Comparison of ENCODE assay signal across 8 cellular contexts in the genomic region with DNA sequence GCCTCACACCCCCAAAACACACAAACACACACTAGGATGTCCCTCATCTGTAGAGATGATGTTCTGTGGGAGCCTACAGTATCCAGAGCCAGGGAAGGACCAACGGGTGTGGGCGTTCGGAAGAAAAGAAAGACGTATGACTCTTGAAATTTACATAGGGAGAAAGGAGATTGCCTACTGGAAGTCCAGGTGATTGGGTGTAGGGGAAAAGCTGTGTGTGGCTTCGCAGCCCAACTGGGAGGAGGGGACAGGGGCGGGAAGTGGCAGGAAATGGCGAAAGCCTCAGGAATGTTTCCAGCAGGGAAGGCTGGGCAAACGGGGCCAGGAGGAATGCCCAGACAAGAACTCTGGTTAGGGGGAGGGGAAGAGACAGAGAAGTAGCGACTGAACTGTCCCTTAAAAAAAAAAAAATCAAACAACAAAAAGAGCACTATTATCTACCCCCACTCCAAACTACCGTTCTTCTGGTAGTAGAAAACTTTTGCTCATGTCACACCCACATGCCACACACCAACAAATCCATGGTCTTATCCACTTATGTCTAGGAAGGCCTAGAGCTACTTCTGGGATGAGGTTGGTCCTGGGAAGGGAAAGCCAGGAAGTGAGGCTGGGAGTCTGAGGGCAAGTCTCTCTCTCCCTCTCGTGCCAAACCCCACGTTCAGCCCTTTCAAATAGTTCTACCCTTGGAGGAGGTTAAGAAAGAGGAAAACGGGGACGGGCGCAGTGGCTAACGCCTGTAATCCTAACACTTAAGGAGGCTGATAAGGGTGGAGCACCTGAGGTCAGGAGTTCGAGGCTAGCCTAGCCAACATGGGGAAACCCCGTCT. TPM values are rescaled to one million over a fixed set of nuclear protein-coding genes. Genes with fewer than 3 reads are reported as not detected.
DNase-seq lines count a peak whose midpoint lies in the region; ATAC-seq, FAIRE-seq and TF ChIP-seq lines count a peak whose summit lies in the region.

No MANE protein-coding gene starts in this region.

- peaks cover 47% of the 10 kb centered on the region for H3K4me1 ChIP-seq in astrocyte (ENCODE audit: insufficient read depth, low read length)

- H3K36me3 ChIP-seq in astrocyte (ENCODE audit: insufficient read depth, low read length), result peaks cover 6% of the 10 kb centered on the region

- no peak overlapping the region for H3K4me3 Mint-ChIP-seq in astrocyte (ENCODE audit: unreplicated experiment)
- no peak overlapping the region for H3K4me3 Mint-ChIP-seq in activated T-helper 17 cell treated with anti-CD3 and anti-CD28 coated beads, Interleukin-2, amount 50 U/mL, for 72 hours

- peaks cover 67% of the 10 kb centered on the region for H3K79me2 ChIP-seq in astrocyte (ENCODE audit: insufficient read depth, low read length)

- POLR2A ChIA-PET in HEK293T (lab: Yijun Ruan, JAX), result interaction anchor here (0.8 to 6.6 kb wide), 11 partner anchors 11 to 300 kb away, joined by 3 to 59 read pairs (median 6); partner anchors contain the start of genes CLK2, FLAD1, PBXIP1 and PMVK

- peaks cover 24% of the 10 kb centered on the region for H3K4me1 Mint-ChIP-seq in astrocyte (ENCODE audit: low read depth, unreplicated experiment)
- peaks cover 31% of the 10 kb centered on the region for H3K4me1 Mint-ChIP-seq in activated T-helper 17 cell treated with anti-CD3 and anti-CD28 coated beads, Interleukin-2, amount 50 U/mL, for 72 hours

- peaks cover 2% of the 10 kb centered on the region for H3K36me3 Mint-ChIP-seq in astrocyte (ENCODE audit: low read depth, unreplicated experiment)
- H3K36me3 Mint-ChIP-seq in activated T-helper 17 cell treated with anti-CD3 and anti-CD28 coated beads, Interleukin-2, amount 50 U/mL, for 72 hours (ENCODE audit: low read depth), result peaks cover 52% of the 10 kb centered on the region

- H3K27me3 Mint-ChIP-seq in astrocyte (ENCODE audit: low read depth, unreplicated experiment), result no peaks in the 10 kb centered on the region
- no peaks in the 10 kb centered on the region for H3K27me3 Mint-ChIP-seq in activated T-helper 17 cell treated with anti-CD3 and anti-CD28 coated beads, Interleukin-2, amount 50 U/mL, for 72 hours

- H3K4me2 ChIP-seq in astrocyte (ENCODE audit: low read length), result peak overlapping the region; percentile 94

- no peak overlapping the region for H3K27ac Mint-ChIP-seq in astrocyte (ENCODE audit: unreplicated experiment)
- H3K27ac Mint-ChIP-seq in activated T-helper 17 cell treated with anti-CD3 and anti-CD28 coated beads, Interleukin-2, amount 50 U/mL, for 72 hours, result no peak overlapping the region

- no peaks in the 10 kb centered on the region for H3K9me3 Mint-ChIP-seq in astrocyte (ENCODE audit: unreplicated experiment)
- no peaks in the 10 kb centered on the region for H3K9me3 Mint-ChIP-seq in activated T-helper 17 cell treated with anti-CD3 and anti-CD28 coated beads, Interleukin-2, amount 50 U/mL, for 72 hours

- peak overlapping the region; percentile 94 for H3K9ac ChIP-seq in astrocyte (ENCODE audit: low read length)

- peaks cover 27% of the 10 kb centered on the region for H4K20me1 ChIP-seq in astrocyte (ENCODE audit: insufficient read depth, low read length)

- peak overlapping the region; percentile 99 for H3K27ac ChIP-seq in astrocyte (ENCODE audit: low read depth, low read length)

- no peak for ATAC-seq in activated T-helper 17 cell treated with anti-CD3 and anti-CD28 coated beads, Interleukin-2, amount 50 U/mL, for 72 hours (replicated peaks)

- no peaks in the 10 kb centered on the region for H3K27me3 ChIP-seq in astrocyte (ENCODE audit: insufficient read depth, low read length)

- no peaks in the 10 kb centered on the region for H3K9me3 ChIP-seq in astrocyte (ENCODE audit: insufficient read depth, low read depth, low read length)

- no peak for TF ChIP-seq CTCF in AG10803 (conservative IDR thresholded peaks at IDR 0.05; ENCODE audit: low read length)
- TF ChIP-seq CTCF in astrocyte (IDR thresholded peaks at IDR 0.05; ENCODE audit: insufficient read depth, low read depth, low read length), result no peak

- CTCF ChIA-PET in HEK293T (lab: Yijun Ruan, JAX), result interaction anchor here (0.5 to 2.3 kb wide), 6 partner anchors 11 to 635 kb away, joined by 3 to 8 read pairs (median 4); partner anchors contain the start of genes LENEP and PYGO2

- H2AFZ ChIP-seq in astrocyte (ENCODE audit: low read depth, low read length), result no peak overlapping the region

- peak; percentile 50 for FAIRE-seq in astrocyte (lab: Jason Lieb, UNC)

- H3K4me3 ChIP-seq in AG10803 (ENCODE audit: low read length) (peak overlapping the region; percentile 83), astrocyte (ENCODE audit: insufficient read depth, low read depth, low read length) (peak overlapping the region; percentile 88)

- DNase-seq in AG10803 (ENCODE audit: low read depth) (peak; percentile 98), HuH-7.5 (ENCODE audit: low spot score) (peak; percentile 90), astrocyte (ENCODE audit: low read depth) (peak; percentile 97), iPS-NIHi11 (ENCODE audit: low spot score) (peak; percentile 58), stromal cell of bone marrow (ENCODE audit: low read depth) (peak; percentile 81), NCI-H69 (lab: John Stamatoyannopoulos, UW) (no peak), HEK293T (ENCODE audit: extremely low spot score) (no peak)

TF ChIP-seq in HEK293T, 16 proteins besides CTCF, POLR2A, EP300 and RAD21:
- no peak for TF ChIP-seq FOXA1 (IDR thresholded peaks at IDR 0.05)
- no peak for TF ChIP-seq CTBP1 (IDR thresholded peaks at IDR 0.05; ENCODE audit: borderline replicate concordance)
- TF ChIP-seq ARNT (IDR thresholded peaks at IDR 0.05), result no peak
- TF ChIP-seq HDGF (IDR thresholded peaks at IDR 0.05; ENCODE audit: borderline replicate concordance), result no peak
- no peak for TF ChIP-seq ELF4 (IDR thresholded peaks at IDR 0.05)
- TF ChIP-seq L3MBTL2 (conservative IDR thresholded peaks at IDR 0.05), result no peak
- TF ChIP-seq LEF1 (IDR thresholded peaks at IDR 0.05; ENCODE audit: borderline replicate concordance), result no peak
- no peak for TF ChIP-seq ZNF384 (IDR thresholded peaks at IDR 0.05)
- no peak for TF ChIP-seq BHLHE40 (IDR thresholded peaks at IDR 0.05; ENCODE audit: borderline replicate concordance)
- no peak for TF ChIP-seq TARDBP (IDR thresholded peaks at IDR 0.05)
- no peak for TF ChIP-seq FOXK2 (IDR thresholded peaks at IDR 0.05)
- TF ChIP-seq NFRKB (IDR thresholded peaks at IDR 0.05), result no peak
- no peak for TF ChIP-seq SP1 (IDR thresholded peaks at IDR 0.05)

RNA-seq across cellular contexts. Expression of gene CKS1B, which starts 1.8 kb away (rescaled TPM):
- 36.5 and 37.9 TPM in 2 replicates for total RNA-seq in astrocyte
- total RNA-seq in activated T-helper 17 cell treated with anti-CD3 and anti-CD28 coated beads, Interleukin-2, amount 50 U/mL, for 72 hours, result 100 to 1,000 TPM; 162 to 188 TPM

RNA-seq across cellular contexts. Expression of gene SHC1, which starts 2.2 kb away (rescaled TPM):
- total RNA-seq in astrocyte, result 391 and 397 TPM in 2 replicates
- 10 to 100 TPM; 60.9 to 62.0 TPM for total RNA-seq in activated T-helper 17 cell treated with anti-CD3 and anti-CD28 coated beads, Interleukin-2, amount 50 U/mL, for 72 hours

RNA-seq across cellular contexts. Expression of gene FLAD1, which starts 10.4 kb away (rescaled TPM):
- 46.6 and 51.5 TPM in 2 replicates for total RNA-seq in astrocyte
- 10 to 100 TPM; 34.6 to 68.3 TPM for total RNA-seq in activated T-helper 17 cell treated with anti-CD3 and anti-CD28 coated beads, Interleukin-2, amount 50 U/mL, for 72 hours

RNA-seq across cellular contexts. Expression of gene PYGO2, which starts 11.1 kb away (rescaled TPM):
- total RNA-seq in astrocyte, result 20.0 and 21.8 TPM in 2 replicates
- total RNA-seq in activated T-helper 17 cell treated with anti-CD3 and anti-CD28 coated beads, Interleukin-2, amount 50 U/mL, for 72 hours, result 10 to 100 TPM; 35.6 to 39.2 TPM

RNA-seq across cellular contexts. Expression of gene PBXIP1, which starts 16.8 kb away (rescaled TPM):
- 89.2 and 96.4 TPM in 2 replicates for total RNA-seq in astrocyte
- 100 to 1,000 TPM in 1 of 2 donors, 10 to 100 TPM in 1; 61.9 to 118 TPM for total RNA-seq in activated T-helper 17 cell treated with anti-CD3 and anti-CD28 coated beads, Interleukin-2, amount 50 U/mL, for 72 hours

Comparison
In these comparisons a context has a peak if more than half of its experiments do, and no peak if none do; other contexts are left out.
1. DNase-seq: peak in AG10803 (single experiment), HuH-7.5 (single experiment), astrocyte (single experiment), iPS-NIHi11 (single experiment) and stromal cell of bone marrow (single experiment); none in NCI-H69 (single experiment) and HEK293T (single experiment).